ENCODE assay signal across 34 cellular contexts in genomic region chr1:165225650-165226049, GRCh38.
"Had no signal": no experiment of that assay in that cellular context is flagged by ENCODE, and none has a peak within 500 bp of the region (broad histone marks: within the 10 kb centered on the region; RNA-seq: fewer than 3 reads in every experiment).

No MANE protein-coding gene starts in this region.

- H3K4me3 ChIP-seq: MG63 had no signal

- DNase-seq: Karpas-422, Kasumi-1, MG63, MM.1S, MV-4-11, NCI-H1048, NCI-H1092, NCI-H1092 treated with DMSO at 0.1 percent for 48 hours, NCI-H1105, NCI-H1105 treated with DMSO at 0.1 percent for 48 hours, NCI-H1417, NCI-H1417 treated with DMSO at 0.1 percent for 48 hours, NCI-H1436, NCI-H1436 treated with DMSO at 0.1 percent for 48 hours, NCI-H146, NCI-H1694, NCI-H1694 treated with DMSO at 0.1 percent for 48 hours, NCI-H187, NCI-H187 treated with DMSO at 0.1 percent for 48 hours, NCI-H1930, NCI-H2029, NCI-H2029 treated with DMSO at 0.1 percent for 48 hours, NCI-H2081, NCI-H2081 treated with DMSO at 0.1 percent for 48 hours, NCI-H2107, NCI-H2171, NCI-H2171 treated with DMSO at 0.1 percent for 48 hours, NCI-H2227 treated with DMSO at 0.1 percent for 48 hours, NCI-H226, NCI-H345, NCI-H446, NCI-H446 treated with DMSO at 0.1 percent for 48 hours, NCI-H510A had no signal

- H3K27ac ChIP-seq: KMS-11 had no signal

- H3K9me3 ChIP-seq: MG63 had no signal

- H3K27me3 ChIP-seq: MG63 had no signal

- H3K36me3 ChIP-seq: MG63 had no signal
